In genomic region chr7:149195180-149196150, GRCh38 we compare ENCODE assay signal across 1 cellular context.
A peak's percentile ranks its signal among the peaks of the same experiment; 100 is the strongest.
TF ChIP-seq lines count a peak whose summit lies in the region.

ZNF282 (plus strand) TSS chr7:149195546; CDS start chr7:149195590, 44 bp downstream.

TF ChIP-seq in HepG2, 621 proteins besides CTCF, POLR2A, EP300 and RAD21 (continued from another document and continues in another):
- 0 out of 2 replicates have a peak, but pooled peaks have one; percentile 61 for TF ChIP-seq ZNF513 (CRISPR knock-in tag; conservative IDR thresholded peaks at IDR 0.05)
- TF ChIP-seq ZNF788 (CRISPR knock-in tag; IDR thresholded peaks at IDR 0.05; ENCODE audit: borderline replicate concordance) = peak; percentile 73; the same call in 1 of the 2 replicates
- no peak for TF ChIP-seq ZNF567 (CRISPR knock-in tag; IDR thresholded peaks at IDR 0.05; ENCODE audit: borderline replicate concordance)
- TF ChIP-seq TMF1 (CRISPR knock-in tag; IDR thresholded peaks at IDR 0.05; ENCODE audit: low read depth) = no peak
- TF ChIP-seq NKX3-1 (CRISPR knock-in tag; IDR thresholded peaks at IDR 0.05) = peak; percentile 69; the same call in 1 of the 2 replicates
- TF ChIP-seq ZBTB14 (CRISPR knock-in tag; IDR thresholded peaks at IDR 0.05) = peak; percentile 48
- peak; percentile 22; the same call in 1 of the 2 replicates for TF ChIP-seq ZMYM3 (CRISPR knock-in tag; IDR thresholded peaks at IDR 0.05)
- TF ChIP-seq POGK (CRISPR knock-in tag; conservative IDR thresholded peaks at IDR 0.05) = peak; percentile 72; the same call in 1 of the 2 replicates
- no peak for TF ChIP-seq ZNF720 (CRISPR knock-in tag; IDR thresholded peaks at IDR 0.05)
- peak; percentile 80 for TF ChIP-seq KMT2B (CRISPR knock-in tag; IDR thresholded peaks at IDR 0.05)
- TF ChIP-seq, protein P1, sequence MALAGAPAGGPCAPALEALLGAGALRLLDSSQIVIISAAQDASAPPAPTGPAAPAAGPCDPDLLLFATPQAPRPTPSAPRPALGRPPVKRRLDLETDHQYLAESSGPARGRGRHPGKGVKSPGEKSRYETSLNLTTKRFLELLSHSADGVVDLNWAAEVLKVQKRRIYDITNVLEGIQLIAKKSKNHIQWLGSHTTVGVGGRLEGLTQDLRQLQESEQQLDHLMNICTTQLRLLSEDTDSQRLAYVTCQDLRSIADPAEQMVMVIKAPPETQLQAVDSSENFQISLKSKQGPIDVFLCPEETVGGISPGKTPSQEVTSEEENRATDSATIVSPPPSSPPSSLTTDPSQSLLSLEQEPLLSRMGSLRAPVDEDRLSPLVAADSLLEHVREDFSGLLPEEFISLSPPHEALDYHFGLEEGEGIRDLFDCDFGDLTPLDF (CRISPR knock-in tag; IDR thresholded peaks at IDR 0.05) = peak; percentile 82
- TF ChIP-seq GMEB1 (CRISPR knock-in tag; IDR thresholded peaks at IDR 0.05; ENCODE audit: borderline replicate concordance) = peak; percentile 58
- no peak for TF ChIP-seq ZC3H4 (CRISPR knock-in tag; IDR thresholded peaks at IDR 0.05; ENCODE audit: borderline replicate concordance)
- TF ChIP-seq, protein P2, sequence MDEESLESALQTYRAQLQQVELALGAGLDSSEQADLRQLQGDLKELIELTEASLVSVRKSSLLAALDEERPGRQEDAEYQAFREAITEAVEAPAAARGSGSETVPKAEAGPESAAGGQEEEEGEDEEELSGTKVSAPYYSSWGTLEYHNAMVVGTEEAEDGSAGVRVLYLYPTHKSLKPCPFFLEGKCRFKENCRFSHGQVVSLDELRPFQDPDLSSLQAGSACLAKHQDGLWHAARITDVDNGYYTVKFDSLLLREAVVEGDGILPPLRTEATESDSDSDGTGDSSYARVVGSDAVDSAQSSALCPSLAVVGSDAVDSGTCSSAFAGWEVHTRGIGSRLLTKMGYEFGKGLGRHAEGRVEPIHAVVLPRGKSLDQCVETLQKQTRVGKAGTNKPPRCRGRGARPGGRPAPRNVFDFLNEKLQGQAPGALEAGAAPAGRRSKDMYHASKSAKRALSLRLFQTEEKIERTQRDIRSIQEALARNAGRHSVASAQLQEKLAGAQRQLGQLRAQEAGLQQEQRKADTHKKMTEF (CRISPR knock-in tag; IDR thresholded peaks at IDR 0.05) = peak; percentile 87
- TF ChIP-seq ZNF580 (CRISPR knock-in tag; IDR thresholded peaks at IDR 0.05; ENCODE audit: borderline replicate concordance, low read depth) = peak; percentile 69; the same call in 1 of the 2 replicates
- peak in 1 of 2 experiments; percentile 88; a peak in 2 of 4 replicates for TF ChIP-seq KLF16 (CRISPR knock-in tag; IDR thresholded peaks at IDR 0.05)
- TF ChIP-seq, protein P3, sequence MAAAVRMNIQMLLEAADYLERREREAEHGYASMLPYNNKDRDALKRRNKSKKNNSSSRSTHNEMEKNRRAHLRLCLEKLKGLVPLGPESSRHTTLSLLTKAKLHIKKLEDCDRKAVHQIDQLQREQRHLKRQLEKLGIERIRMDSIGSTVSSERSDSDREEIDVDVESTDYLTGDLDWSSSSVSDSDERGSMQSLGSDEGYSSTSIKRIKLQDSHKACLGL (CRISPR knock-in tag; IDR thresholded peaks at IDR 0.05) = peak; percentile 79
- TF ChIP-seq, protein P4, sequence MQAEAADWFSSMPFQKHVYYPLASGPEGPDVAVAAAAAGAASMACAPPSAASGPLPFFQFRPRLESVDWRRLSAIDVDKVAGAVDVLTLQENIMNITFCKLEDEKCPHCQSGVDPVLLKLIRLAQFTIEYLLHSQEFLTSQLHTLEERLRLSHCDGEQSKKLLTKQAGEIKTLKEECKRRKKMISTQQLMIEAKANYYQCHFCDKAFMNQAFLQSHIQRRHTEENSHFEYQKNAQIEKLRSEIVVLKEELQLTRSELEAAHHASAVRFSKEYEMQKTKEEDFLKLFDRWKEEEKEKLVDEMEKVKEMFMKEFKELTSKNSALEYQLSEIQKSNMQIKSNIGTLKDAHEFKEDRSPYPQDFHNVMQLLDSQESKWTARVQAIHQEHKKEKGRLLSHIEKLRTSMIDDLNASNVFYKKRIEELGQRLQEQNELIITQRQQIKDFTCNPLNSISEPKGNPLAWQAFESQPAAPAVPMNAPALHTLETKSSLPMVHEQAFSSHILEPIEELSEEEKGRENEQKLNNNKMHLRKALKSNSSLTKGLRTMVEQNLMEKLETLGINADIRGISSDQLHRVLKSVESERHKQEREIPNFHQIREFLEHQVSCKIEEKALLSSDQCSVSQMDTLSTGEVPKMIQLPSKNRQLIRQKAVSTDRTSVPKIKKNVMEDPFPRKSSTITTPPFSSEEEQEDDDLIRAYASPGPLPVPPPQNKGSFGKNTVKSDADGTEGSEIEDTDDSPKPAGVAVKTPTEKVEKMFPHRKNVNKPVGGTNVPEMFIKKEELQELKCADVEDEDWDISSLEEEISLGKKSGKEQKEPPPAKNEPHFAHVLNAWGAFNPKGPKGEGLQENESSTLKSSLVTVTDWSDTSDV (CRISPR knock-in tag; IDR thresholded peaks at IDR 0.05) = peak; percentile 94; the same call in 1 of the 2 replicates
- no peak for TF ChIP-seq ZEB1 (IDR thresholded peaks at IDR 0.05; ENCODE audit: insufficient replicate concordance, low read depth)
- TF ChIP-seq HNRNPLL (IDR thresholded peaks at IDR 0.05; ENCODE audit: low read depth, low read length, poor library complexity, severe bottlenecking) = peak; percentile 44
- TF ChIP-seq ZNF3 (CRISPR knock-in tag; IDR thresholded peaks at IDR 0.05) = 0 out of 2 replicates have a peak, but pooled peaks have one; percentile 28
- TF ChIP-seq ZZZ3 (CRISPR knock-in tag; IDR thresholded peaks at IDR 0.05; ENCODE audit: borderline replicate concordance) = peak; percentile 52; the same call in 1 of the 2 replicates
- TF ChIP-seq ZSCAN12 (CRISPR knock-in tag; IDR thresholded peaks at IDR 0.05) = peak; percentile 39; the same call in 1 of the 2 replicates
- TF ChIP-seq ZNF205 (CRISPR knock-in tag; IDR thresholded peaks at IDR 0.05) = peak; percentile 68; the same call in 1 of the 2 replicates
- peak; percentile 45; the same call in 1 of the 2 replicates for TF ChIP-seq FOSL2 (CRISPR knock-in tag; IDR thresholded peaks at IDR 0.05)
- no peak for TF ChIP-seq HCFC1 (IDR thresholded peaks at IDR 0.05; ENCODE audit: low read depth, low read length)
- 0 out of 2 replicates have a peak, but pooled peaks have one; percentile 51 for TF ChIP-seq ZXDC (CRISPR knock-in tag; IDR thresholded peaks at IDR 0.05)
- TF ChIP-seq FOXJ3 (CRISPR knock-in tag; IDR thresholded peaks at IDR 0.05; ENCODE audit: borderline replicate concordance) = peak; percentile 61; the same call in 1 of the 2 replicates
- peak; percentile 48; the same call in 1 of the 2 replicates for TF ChIP-seq ISX (CRISPR knock-in tag; conservative IDR thresholded peaks at IDR 0.05)
- TF ChIP-seq ZNF232 (CRISPR knock-in tag; IDR thresholded peaks at IDR 0.05; ENCODE audit: borderline replicate concordance) = peak; percentile 81; the same call in 1 of the 2 replicates
- peak; percentile 92 for TF ChIP-seq GATAD1 (CRISPR knock-in tag; IDR thresholded peaks at IDR 0.05)
- TF ChIP-seq, protein P5, sequence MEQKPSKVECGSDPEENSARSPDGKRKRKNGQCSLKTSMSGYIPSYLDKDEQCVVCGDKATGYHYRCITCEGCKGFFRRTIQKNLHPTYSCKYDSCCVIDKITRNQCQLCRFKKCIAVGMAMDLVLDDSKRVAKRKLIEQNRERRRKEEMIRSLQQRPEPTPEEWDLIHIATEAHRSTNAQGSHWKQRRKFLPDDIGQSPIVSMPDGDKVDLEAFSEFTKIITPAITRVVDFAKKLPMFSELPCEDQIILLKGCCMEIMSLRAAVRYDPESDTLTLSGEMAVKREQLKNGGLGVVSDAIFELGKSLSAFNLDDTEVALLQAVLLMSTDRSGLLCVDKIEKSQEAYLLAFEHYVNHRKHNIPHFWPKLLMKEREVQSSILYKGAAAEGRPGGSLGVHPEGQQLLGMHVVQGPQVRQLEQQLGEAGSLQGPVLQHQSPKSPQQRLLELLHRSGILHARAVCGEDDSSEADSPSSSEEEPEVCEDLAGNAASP (CRISPR knock-in tag; IDR thresholded peaks at IDR 0.05; ENCODE audit: borderline replicate concordance) = peak; percentile 76
- TF ChIP-seq HINFP (CRISPR knock-in tag; IDR thresholded peaks at IDR 0.05; ENCODE audit: low read depth) = peak; percentile 86
- TF ChIP-seq ZNF333 (CRISPR knock-in tag; IDR thresholded peaks at IDR 0.05; ENCODE audit: borderline replicate concordance) = peak; percentile 20; the same call in 1 of the 2 replicates
- TF ChIP-seq NR2F6 (IDR thresholded peaks at IDR 0.05) = no peak
- 0 out of 2 replicates have a peak, but pooled peaks have one; percentile 30 for TF ChIP-seq NR2F6 (CRISPR knock-in tag; IDR thresholded peaks at IDR 0.05)
- TF ChIP-seq NRL (CRISPR knock-in tag; IDR thresholded peaks at IDR 0.05; ENCODE audit: borderline replicate concordance) = peak; percentile 94; the same call in 1 of the 2 replicates
- TF ChIP-seq ZNF343 (CRISPR knock-in tag; IDR thresholded peaks at IDR 0.05) = 0 out of 2 replicates have a peak, but pooled peaks have one; percentile 33
- TF ChIP-seq SIN3B (IDR thresholded peaks at IDR 0.05; ENCODE audit: low read length) = no peak
- 0 out of 2 replicates have a peak, but pooled peaks have one; percentile 15 for TF ChIP-seq SP4 (CRISPR knock-in tag; IDR thresholded peaks at IDR 0.05)
